ENCODE assay signal across 2 cellular contexts in the genomic region with DNA sequence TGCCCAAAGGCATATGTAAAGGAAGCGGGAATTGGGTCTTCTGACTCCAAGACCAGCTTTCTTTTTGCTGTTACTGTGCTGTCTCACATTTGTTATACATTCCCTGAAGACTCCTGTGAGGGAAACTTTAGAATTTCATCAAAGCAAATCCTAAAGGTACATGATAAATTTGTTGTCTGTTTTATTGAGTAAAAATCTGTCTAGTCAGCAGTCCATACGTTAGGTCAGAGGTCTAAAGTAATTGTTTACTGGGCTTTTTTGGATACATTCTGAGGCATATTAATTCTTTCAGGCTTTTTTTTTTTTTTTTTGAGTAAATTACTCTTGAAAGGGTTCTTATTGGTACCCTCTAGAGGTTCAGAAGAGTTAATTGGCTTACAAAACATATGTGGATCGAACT.
TF ChIP-seq lines count a peak whose summit lies in the region.

No MANE protein-coding gene starts in this region.

TF ChIP-seq in HepG2, 621 proteins besides CTCF, POLR2A, EP300 and RAD21 (continued from another document):
- TF ChIP-seq ZNF337 (CRISPR knock-in tag; IDR thresholded peaks at IDR 0.05; ENCODE audit: borderline replicate concordance, low read depth), result no peak
- peak; percentile 88 for TF ChIP-seq MAFF (IDR thresholded peaks at IDR 0.05; ENCODE audit: low read depth, low read length)

TF ChIP-seq in K562, 482 proteins besides CTCF, POLR2A, EP300 and RAD21 (continued from another document):
- TF ChIP-seq MAFK (IDR thresholded peaks at IDR 0.05; ENCODE audit: low read length) (peak; percentile 83), SREBF1 (IDR thresholded peaks at IDR 0.05; ENCODE audit: borderline replicate concordance, low read depth, low read length) (no peak), MEIS2 (IDR thresholded peaks at IDR 0.05; ENCODE audit: partially characterized antibody) (no peak), MAFG (tag; conservative IDR thresholded peaks at IDR 0.05) (peak; percentile 59), ZNF436 (CRISPR knock-in tag; IDR thresholded peaks at IDR 0.05) (no peak), ZNF316 (IDR thresholded peaks at IDR 0.05) (peak; percentile 80), C11orf30 (IDR thresholded peaks at IDR 0.05; ENCODE audit: low read depth) (peak; percentile 53), KAT2B (IDR thresholded peaks at IDR 0.05; ENCODE audit: low read depth, low read length) (no peak), POLR2H (tag; IDR thresholded peaks at IDR 0.05; ENCODE audit: low read depth) (no peak), ZNF785 (CRISPR knock-in tag; IDR thresholded peaks at IDR 0.05) (no peak), RFX5 (IDR thresholded peaks at IDR 0.05; ENCODE audit: low read depth, low read length) (no peak)
